ENCODE assay signal across 1 cellular context in the genomic region with DNA sequence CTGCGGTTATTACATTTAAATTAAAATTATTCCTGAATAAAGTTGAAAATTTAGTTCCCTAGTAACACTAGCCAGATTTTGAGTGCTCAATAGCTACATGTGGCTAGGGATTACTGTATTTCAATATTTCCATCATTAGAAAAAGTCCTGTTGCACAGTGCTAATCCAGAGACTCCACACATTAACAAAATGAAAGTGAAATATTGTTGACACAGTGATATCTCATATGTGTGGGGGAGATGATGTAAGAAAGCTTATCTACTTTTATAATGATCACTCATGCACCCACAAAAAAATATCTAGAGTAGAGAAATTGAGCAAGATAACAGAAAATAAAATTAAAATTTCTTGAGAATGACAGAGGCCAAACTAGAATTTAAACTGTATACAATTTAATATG.
TF ChIP-seq lines count a peak whose summit lies in the region.

No MANE protein-coding gene starts in this region.

TF ChIP-seq in GM12878, 131 proteins besides CTCF, POLR2A, EP300 and RAD21 (continued from another document):
- TF ChIP-seq, protein P1, sequence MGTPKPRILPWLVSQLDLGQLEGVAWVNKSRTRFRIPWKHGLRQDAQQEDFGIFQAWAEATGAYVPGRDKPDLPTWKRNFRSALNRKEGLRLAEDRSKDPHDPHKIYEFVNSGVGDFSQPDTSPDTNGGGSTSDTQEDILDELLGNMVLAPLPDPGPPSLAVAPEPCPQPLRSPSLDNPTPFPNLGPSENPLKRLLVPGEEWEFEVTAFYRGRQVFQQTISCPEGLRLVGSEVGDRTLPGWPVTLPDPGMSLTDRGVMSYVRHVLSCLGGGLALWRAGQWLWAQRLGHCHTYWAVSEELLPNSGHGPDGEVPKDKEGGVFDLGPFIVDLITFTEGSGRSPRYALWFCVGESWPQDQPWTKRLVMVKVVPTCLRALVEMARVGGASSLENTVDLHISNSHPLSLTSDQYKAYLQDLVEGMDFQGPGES (IDR thresholded peaks at IDR 0.05) = no peak
- TF ChIP-seq SPI1 (IDR thresholded peaks at IDR 0.05; ENCODE audit: borderline replicate concordance, insufficient read depth, low read depth, low read length) = no peak
- TF ChIP-seq HDAC6 (IDR thresholded peaks at IDR 0.05; ENCODE audit: unreplicated experiment) = no peak
- TF ChIP-seq, protein P2, sequence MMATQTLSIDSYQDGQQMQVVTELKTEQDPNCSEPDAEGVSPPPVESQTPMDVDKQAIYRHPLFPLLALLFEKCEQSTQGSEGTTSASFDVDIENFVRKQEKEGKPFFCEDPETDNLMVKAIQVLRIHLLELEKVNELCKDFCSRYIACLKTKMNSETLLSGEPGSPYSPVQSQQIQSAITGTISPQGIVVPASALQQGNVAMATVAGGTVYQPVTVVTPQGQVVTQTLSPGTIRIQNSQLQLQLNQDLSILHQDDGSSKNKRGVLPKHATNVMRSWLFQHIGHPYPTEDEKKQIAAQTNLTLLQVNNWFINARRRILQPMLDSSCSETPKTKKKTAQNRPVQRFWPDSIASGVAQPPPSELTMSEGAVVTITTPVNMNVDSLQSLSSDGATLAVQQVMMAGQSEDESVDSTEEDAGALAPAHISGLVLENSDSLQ (IDR thresholded peaks at IDR 0.05) = no peak
- TF ChIP-seq SP1 (IDR thresholded peaks at IDR 0.05; ENCODE audit: low read depth, low read length) = no peak
- TF ChIP-seq CBX5 (IDR thresholded peaks at IDR 0.05; ENCODE audit: low read depth) = no peak
- no peak for TF ChIP-seq PAX8 (IDR thresholded peaks at IDR 0.05)
- TF ChIP-seq, protein P3, sequence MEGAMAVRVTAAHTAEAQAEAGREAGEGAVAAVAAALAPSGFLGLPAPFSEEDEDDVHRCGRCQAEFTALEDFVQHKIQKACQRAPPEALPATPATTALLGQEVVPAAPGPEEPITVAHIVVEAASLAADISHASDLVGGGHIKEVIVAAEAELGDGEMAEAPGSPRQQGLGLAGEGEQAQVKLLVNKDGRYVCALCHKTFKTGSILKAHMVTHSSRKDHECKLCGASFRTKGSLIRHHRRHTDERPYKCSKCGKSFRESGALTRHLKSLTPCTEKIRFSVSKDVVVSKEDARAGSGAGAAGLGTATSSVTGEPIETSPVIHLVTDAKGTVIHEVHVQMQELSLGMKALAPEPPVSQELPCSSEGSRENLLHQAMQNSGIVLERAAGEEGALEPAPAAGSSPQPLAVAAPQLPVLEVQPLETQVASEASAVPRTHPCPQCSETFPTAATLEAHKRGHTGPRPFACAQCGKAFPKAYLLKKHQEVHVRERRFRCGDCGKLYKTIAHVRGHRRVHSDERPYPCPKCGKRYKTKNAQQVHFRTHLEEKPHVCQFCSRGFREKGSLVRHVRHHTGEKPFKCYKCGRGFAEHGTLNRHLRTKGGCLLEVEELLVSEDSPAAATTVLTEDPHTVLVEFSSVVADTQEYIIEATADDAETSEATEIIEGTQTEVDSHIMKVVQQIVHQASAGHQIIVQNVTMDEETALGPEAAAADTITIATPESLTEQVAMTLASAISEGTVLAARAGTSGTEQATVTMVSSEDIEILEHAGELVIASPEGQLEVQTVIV (IDR thresholded peaks at IDR 0.05; ENCODE audit: borderline replicate concordance, partially characterized antibody) = no peak
- no peak for TF ChIP-seq WRNIP1 (IDR thresholded peaks at IDR 0.05; ENCODE audit: borderline replicate concordance, low read depth, low read length)
- no peak for TF ChIP-seq SREBF2 (IDR thresholded peaks at IDR 0.05; ENCODE audit: low read length)
- TF ChIP-seq, protein P4, sequence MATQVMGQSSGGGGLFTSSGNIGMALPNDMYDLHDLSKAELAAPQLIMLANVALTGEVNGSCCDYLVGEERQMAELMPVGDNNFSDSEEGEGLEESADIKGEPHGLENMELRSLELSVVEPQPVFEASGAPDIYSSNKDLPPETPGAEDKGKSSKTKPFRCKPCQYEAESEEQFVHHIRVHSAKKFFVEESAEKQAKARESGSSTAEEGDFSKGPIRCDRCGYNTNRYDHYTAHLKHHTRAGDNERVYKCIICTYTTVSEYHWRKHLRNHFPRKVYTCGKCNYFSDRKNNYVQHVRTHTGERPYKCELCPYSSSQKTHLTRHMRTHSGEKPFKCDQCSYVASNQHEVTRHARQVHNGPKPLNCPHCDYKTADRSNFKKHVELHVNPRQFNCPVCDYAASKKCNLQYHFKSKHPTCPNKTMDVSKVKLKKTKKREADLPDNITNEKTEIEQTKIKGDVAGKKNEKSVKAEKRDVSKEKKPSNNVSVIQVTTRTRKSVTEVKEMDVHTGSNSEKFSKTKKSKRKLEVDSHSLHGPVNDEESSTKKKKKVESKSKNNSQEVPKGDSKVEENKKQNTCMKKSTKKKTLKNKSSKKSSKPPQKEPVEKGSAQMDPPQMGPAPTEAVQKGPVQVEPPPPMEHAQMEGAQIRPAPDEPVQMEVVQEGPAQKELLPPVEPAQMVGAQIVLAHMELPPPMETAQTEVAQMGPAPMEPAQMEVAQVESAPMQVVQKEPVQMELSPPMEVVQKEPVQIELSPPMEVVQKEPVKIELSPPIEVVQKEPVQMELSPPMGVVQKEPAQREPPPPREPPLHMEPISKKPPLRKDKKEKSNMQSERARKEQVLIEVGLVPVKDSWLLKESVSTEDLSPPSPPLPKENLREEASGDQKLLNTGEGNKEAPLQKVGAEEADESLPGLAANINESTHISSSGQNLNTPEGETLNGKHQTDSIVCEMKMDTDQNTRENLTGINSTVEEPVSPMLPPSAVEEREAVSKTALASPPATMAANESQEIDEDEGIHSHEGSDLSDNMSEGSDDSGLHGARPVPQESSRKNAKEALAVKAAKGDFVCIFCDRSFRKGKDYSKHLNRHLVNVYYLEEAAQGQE (IDR thresholded peaks at IDR 0.05; ENCODE audit: low read depth, low read length) = no peak
- TF ChIP-seq POU2F2 (IDR thresholded peaks at IDR 0.05; ENCODE audit: borderline replicate concordance, low read depth, low read length) = no peak
- no peak for TF ChIP-seq PAX5 (IDR thresholded peaks at IDR 0.05; ENCODE audit: borderline replicate concordance, low read depth, low read length)
